In the genomic region with DNA sequence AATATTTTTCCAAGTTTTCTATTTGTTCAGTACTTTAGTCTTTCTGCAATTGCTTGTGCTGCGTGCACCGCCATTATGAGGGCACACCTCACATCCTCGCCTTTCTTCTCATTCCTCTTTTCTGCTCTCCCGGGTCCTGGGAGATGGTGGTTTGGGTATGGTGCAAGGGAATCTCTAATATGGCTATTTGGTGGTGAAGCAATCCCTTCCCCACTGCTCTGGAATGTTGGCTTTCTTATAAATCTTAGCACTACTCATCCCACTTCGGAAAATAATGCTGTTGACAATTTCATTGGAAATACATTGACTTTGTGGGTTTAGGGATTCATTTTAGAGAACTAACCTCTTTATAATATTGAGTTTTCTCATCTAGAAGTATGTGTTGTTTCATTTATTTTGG, we compare ENCODE assay signal across 25 cellular contexts. TPM values are rescaled to one million over a fixed set of nuclear protein-coding genes. Genes with fewer than 3 reads are reported as not detected.
DNase-seq lines count a peak whose midpoint lies in the region; ATAC-seq, FAIRE-seq and TF ChIP-seq lines count a peak whose summit lies in the region.
"Had no signal": no experiment of that assay in that cellular context is flagged by ENCODE, and none has a peak within 500 bp of the region (broad histone marks: within the 10 kb centered on the region; RNA-seq: fewer than 3 reads in every experiment).

No MANE protein-coding gene starts in this region.

- H3K4me1 ChIP-seq in H1 (replicated peaks in 1 of 4; ENCODE audit: control insufficient read depth in 3 of 4, insufficient read depth in 4 of 4, low read length in 3 of 4), result no peaks in the 10 kb centered on the region; a peak in 2 of 7 replicates
- H3K4me1 ChIP-seq: Caco-2 had no signal

- ATAC-seq in HG02678 (IDR thresholded peaks at IDR 0.05; ENCODE audit: unreplicated experiment), result no peak
- ATAC-seq: K562 had no signal

- H4K8ac ChIP-seq in H1 (ENCODE audit: extremely low read depth, insufficient read depth, low read length), result no peak overlapping the region

- no peak overlapping the region for H2BK120ac ChIP-seq in H1 (replicated peaks; ENCODE audit: low read depth, low read length)

- H2AK5ac ChIP-seq in H1 (ENCODE audit: low read depth, low read length), result no peak overlapping the region

- no peaks in the 10 kb centered on the region for H3K9me3 ChIP-seq in H1 (ENCODE audit: insufficient read depth in 2 of 2, low read depth in 1 of 2, low read length in 1 of 2)
- H3K9me3 ChIP-seq: Caco-2 had no signal

- H3K27me3 ChIP-seq in H1 (replicated peaks in 1 of 4; ENCODE audit: control insufficient read depth in 3 of 4, extremely low read depth in 1 of 4, insufficient read depth in 3 of 4, low read length in 3 of 4), result peaks cover 0 to 3% (median 0%) of the 10 kb centered on the region in 4 experiments; a peak in 2 of 7 replicates

- no peak for TF ChIP-seq POLR2A in H1 (IDR thresholded peaks at IDR 0.05; ENCODE audit: control extremely low read depth in 1 of 2, low read depth in 2 of 2, low read length in 2 of 2)
- no peak for TF ChIP-seq POLR2A in lower leg skin (IDR thresholded peaks at IDR 0.05)

- POLR2A ChIA-PET in H1 (lab: Charles Lee; ENCODE audit: partially characterized antibody), result no interaction called here

- no peak overlapping the region for H3K4ac ChIP-seq in H1 (replicated peaks; ENCODE audit: insufficient read length, low read depth, low read length)

- no peak for TF ChIP-seq RAD21 in H1 (IDR thresholded peaks at IDR 0.05 in 1 of 2, conservative IDR thresholded peaks at IDR 0.05 in 1 of 2; ENCODE audit: low read depth in 2 of 2, low read length in 2 of 2)

- H3K23me2 ChIP-seq in H1 (ENCODE audit: low read depth, low read length), result no peaks in the 10 kb centered on the region

- DNase-seq in AG09309 (ENCODE audit: low read depth) (peak; percentile 35), EH (ENCODE audit: low read depth) (peak; percentile 10), H1 (ENCODE audit: low read depth in 1 of 2, low spot score in 2 of 2) (no peak), HuH-7 (ENCODE audit: low spot score) (no peak), lower leg skin (ENCODE audit: low spot score in 2 of 2) (no peak)
- DNase-seq: 8988T, AML-193, Caco-2, DMS79 treated with DMSO at 0.1 percent for 48 hours, EL, HCEC 1CT, IMR-90 had no signal

- FAIRE-seq in H1 (lab: Jason Lieb, UNC), result no peak
- FAIRE-seq in islet of Langerhans (lab: Jason Lieb, UNC), result peak; percentile 74
- FAIRE-seq: GM12891, GM19239, H54 had no signal

- no peak overlapping the region for H3K4me3 ChIP-seq in AG09309 (ENCODE audit: control insufficient read depth, low read depth, low read length)
- no peak overlapping the region for H3K4me3 ChIP-seq in H1 (ENCODE audit: extremely low read depth in 1 of 4, insufficient read depth in 2 of 4, low read depth in 3 of 4, low read length in 4 of 4)
- no peak overlapping the region for H3K4me3 ChIP-seq in lower leg skin (ENCODE audit: low read depth, poor library complexity, severe bottlenecking)
- H3K4me3 ChIP-seq: K562 had no signal

- no peak overlapping the region for H2BK20ac ChIP-seq in H1 (ENCODE audit: low read length)

- TF ChIP-seq CTCF in AG09309 (IDR thresholded peaks at IDR 0.05; ENCODE audit: control insufficient read depth, insufficient read depth, low read depth, low read length, missing control alignments), result no peak
- TF ChIP-seq CTCF in H1 (IDR thresholded peaks at IDR 0.05; ENCODE audit: control extremely low read depth in 1 of 3, insufficient read depth in 1 of 3, low read depth in 1 of 3, low read length in 3 of 3), result no peak
- TF ChIP-seq CTCF in lower leg skin (IDR thresholded peaks at IDR 0.05), result no peak

- no peaks in the 10 kb centered on the region for H3K36me3 ChIP-seq in H1 (ENCODE audit: control insufficient read depth in 2 of 4, insufficient read depth in 4 of 4, low read length in 3 of 4)

- H4K20me1 ChIP-seq in H1 (replicated peaks in 1 of 2; ENCODE audit: control insufficient read depth in 1 of 2, insufficient read depth in 2 of 2, low read length in 2 of 2), result no peaks in the 10 kb centered on the region

- no peak overlapping the region for H3K4me2 ChIP-seq in H1 (ENCODE audit: insufficient read depth in 1 of 2, low read depth in 2 of 2, low read length in 2 of 2)

- H2AFZ ChIP-seq in H1 (ENCODE audit: low read length), result no peak overlapping the region

- H4K5ac ChIP-seq in H1 (ENCODE audit: insufficient read length, low read depth, low read length), result no peak overlapping the region

- TF ChIP-seq EP300 in H1 (IDR thresholded peaks at IDR 0.05; ENCODE audit: borderline replicate concordance in 1 of 2, low read depth in 2 of 2, low read length in 2 of 2), result no peak

- no peak overlapping the region for H3K9ac ChIP-seq in H1 (replicated peaks in 1 of 4; ENCODE audit: extremely low read depth in 1 of 4, low read depth in 3 of 4, low read length in 3 of 4)

- H3K18ac ChIP-seq in H1 (ENCODE audit: extremely low read depth, low read length), result no peak overlapping the region

- no peak overlapping the region for H3K56ac ChIP-seq in H1 (replicated peaks; ENCODE audit: insufficient read length, low read depth, low read length)

- no peak overlapping the region for H2BK5ac ChIP-seq in H1 (ENCODE audit: low read depth, low read length)

- no peak overlapping the region for H2BK12ac ChIP-seq in H1 (ENCODE audit: low read depth, low read length)

- intact Hi-C loops in lower leg skin (cut with DNase I; ENCODE audit: low total_unique reads), result no loop called here

- H2BK15ac ChIP-seq in H1 (ENCODE audit: low read length), result no peak overlapping the region

- H3K79me1 ChIP-seq in H1 (ENCODE audit: low read depth, low read length), result no peaks in the 10 kb centered on the region

- WGBS in H1 (ENCODE audit: extremely low coverage in 1 of 2, insufficient coverage in 1 of 2, insufficient read length in 1 of 2, insufficient replicate concordance in 2 of 2, low coverage in 1 of 2, low lambda C conversion rate in 2 of 2, missing lambda C conversion rate in 1 of 2), 2 experiments, result 84% methylated on average over 5 of the region's 5 CpGs; no CpG with 5 or more reads in 1 of the 2 experiments
- 86 to 88% methylated on average over 5 of the region's 5 CpGs for WGBS in lower leg skin, 2 donors

- no peak overlapping the region for H3K23ac ChIP-seq in H1 (ENCODE audit: insufficient read length)

- CTCF ChIA-PET in H1 (lab: Charles Lee; ENCODE audit: partially characterized antibody), result no interaction called here

- H3K27ac ChIP-seq in H1 (ENCODE audit: low read depth, low read length), result no peak overlapping the region
- H3K27ac ChIP-seq: C4-2B, HL-60 had no signal

- H3K14ac ChIP-seq in H1 (ENCODE audit: insufficient read length), result no peak overlapping the region

- H4K91ac ChIP-seq in H1 (replicated peaks; ENCODE audit: insufficient read length, low read length), result no peak overlapping the region

- H3K79me2 ChIP-seq in H1 (ENCODE audit: control insufficient read depth in 1 of 2, insufficient read depth in 2 of 2, low read length in 2 of 2), result no peaks in the 10 kb centered on the region

TF ChIP-seq in H1, 55 proteins besides CTCF, POLR2A, EP300 and RAD21:
- TF ChIP-seq SP1 (IDR thresholded peaks at IDR 0.05; ENCODE audit: low read depth, low read length), result no peak
- no peak for TF ChIP-seq CHD1 (IDR thresholded peaks at IDR 0.05; ENCODE audit: low read depth, low read length)
- TF ChIP-seq TCF12 (IDR thresholded peaks at IDR 0.05; ENCODE audit: low read depth, low read length), result no peak
- TF ChIP-seq EGR1 (IDR thresholded peaks at IDR 0.05; ENCODE audit: borderline replicate concordance, low read depth, low read length), result no peak
- TF ChIP-seq, protein P1, sequence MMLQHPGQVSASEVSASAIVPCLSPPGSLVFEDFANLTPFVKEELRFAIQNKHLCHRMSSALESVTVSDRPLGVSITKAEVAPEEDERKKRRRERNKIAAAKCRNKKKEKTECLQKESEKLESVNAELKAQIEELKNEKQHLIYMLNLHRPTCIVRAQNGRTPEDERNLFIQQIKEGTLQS (IDR thresholded peaks at IDR 0.05; ENCODE audit: insufficient read depth, low read depth, low read length), result no peak
- TF ChIP-seq CEBPB (IDR thresholded peaks at IDR 0.05; ENCODE audit: low read depth, low read length), result 0 out of 2 replicates have a peak, but pooled peaks have one; percentile 7
TF ChIP-seq in H1: peak in this region for 1.

RNA-seq across cellular contexts. Expression of a gene that starts 1.9 kb away (rescaled TPM):
- 4.1 and 4.9 TPM in 2 replicates for total RNA-seq in H1 (2021; fragmentation: NEBNext Ultra II Directional; extraction: Animal tissue kit (Norgen Biotek cat#: 25700))
- 2.4 and 4.3 TPM in 2 replicates for polyA plus RNA-seq in H1 (2011; rRNA removed)
- 3.8 TPM for polyA plus RNA-seq in H1 (2011; cell fraction: cytosol; rRNA removed)
- polyA plus RNA-seq in H1 (2011; cell fraction: nucleus; rRNA removed), result 3.8 TPM
- 1.9 to 3.7 TPM (median 3.2 TPM) in 4 replicates for polyA plus RNA-seq in H1 (2012, experiment 1 of 2)
- 3.3 TPM for polyA plus RNA-seq in H1 (2012, experiment 2 of 2)
- 3.1 TPM for polyA plus RNA-seq in H1 (2013, experiment 1 of 2)
- 3.0 TPM for polyA plus RNA-seq in H1 (2013, experiment 2 of 2)
- polyA minus RNA-seq in H1 (2011; rRNA and poly(A)+ RNA removed), result 0.71 and 1.2 TPM in 2 replicates
- 2.1 TPM for polyA minus RNA-seq in H1 (2011; cell fraction: cytosol; rRNA and poly(A)+ RNA removed)
- polyA minus RNA-seq in H1 (2011; cell fraction: nucleus; rRNA and poly(A)+ RNA removed), result 2.0 TPM
- total RNA-seq in lower leg skin, result 1 to 10 TPM in 1 of 4 donors, under 1 TPM in 1, not detected in 2; 0.25 to 1.2 TPM
- total RNA-seq: A673, Caco-2, G401, HT1080 had no signal

RNA-seq across cellular contexts. Expression of a gene that starts 9.6 kb away (rescaled TPM):
- 103 and 108 TPM in 2 replicates for total RNA-seq in H1 (2021; fragmentation: NEBNext Ultra II Directional; extraction: Animal tissue kit (Norgen Biotek cat#: 25700))
- 75.3 and 86.9 TPM in 2 replicates for polyA plus RNA-seq in H1 (2011; rRNA removed)
- 100 TPM for polyA plus RNA-seq in H1 (2011; cell fraction: cytosol; rRNA removed)
- polyA plus RNA-seq in H1 (2011; cell fraction: nucleus; rRNA removed), result 111 TPM
- polyA plus RNA-seq in H1 (2012, experiment 1 of 2), result 87.6 to 97.6 TPM (median 91.7 TPM) in 4 replicates
- polyA plus RNA-seq in H1 (2012, experiment 2 of 2), result 83.3 TPM
- 64.5 TPM for polyA plus RNA-seq in H1 (2013, experiment 1 of 2)
- 68.0 TPM for polyA plus RNA-seq in H1 (2013, experiment 2 of 2)
- 91.6 and 96.9 TPM in 2 replicates for polyA minus RNA-seq in H1 (2011; rRNA and poly(A)+ RNA removed)
- 38.1 TPM for polyA minus RNA-seq in H1 (2011; cell fraction: cytosol; rRNA and poly(A)+ RNA removed)
- 51.1 TPM for polyA minus RNA-seq in H1 (2011; cell fraction: nucleus; rRNA and poly(A)+ RNA removed)
- 10 to 100 TPM; 38.5 to 51.3 (median 44.3) TPM for total RNA-seq in lower leg skin

RNA-seq across cellular contexts. Expression of a gene that starts 50.0 kb away (rescaled TPM):
- total RNA-seq in H1 (2021; fragmentation: NEBNext Ultra II Directional; extraction: Animal tissue kit (Norgen Biotek cat#: 25700)), result 3.3 and 3.6 TPM in 2 replicates
- polyA plus RNA-seq in H1 (2011; rRNA removed), result 1.4 and 3.4 TPM in 2 replicates
- polyA plus RNA-seq in H1 (2011; cell fraction: cytosol; rRNA removed), result 1.8 TPM
- 3.0 TPM for polyA plus RNA-seq in H1 (2011; cell fraction: nucleus; rRNA removed)
- 2.1 to 4.1 TPM (median 2.5 TPM) in 4 replicates for polyA plus RNA-seq in H1 (2012, experiment 1 of 2)
- 8.2 TPM for polyA plus RNA-seq in H1 (2012, experiment 2 of 2)
- 1.8 TPM for polyA plus RNA-seq in H1 (2013, experiment 1 of 2)
- 2.9 TPM for polyA plus RNA-seq in H1 (2013, experiment 2 of 2)
- 2.1 and 3.8 TPM in 2 replicates for polyA minus RNA-seq in H1 (2011; rRNA and poly(A)+ RNA removed)
- not detected for polyA minus RNA-seq in H1 (2011; cell fraction: cytosol; rRNA and poly(A)+ RNA removed)
- polyA minus RNA-seq in H1 (2011; cell fraction: nucleus; rRNA and poly(A)+ RNA removed), result not detected
- not detected for total RNA-seq in lower leg skin
- total RNA-seq: A673; CD4-positive, alpha-beta T cell; HT1080; IMR-90; K562 had no signal
- polyA plus RNA-seq: AG04450, K562 had no signal

Comparison
In these comparisons a context has a peak if more than half of its experiments do, and no peak if none do; other contexts are left out.
1. DNase-seq: peak in AG09309 (single experiment) and EH (single experiment); none in H1 (0 of 2), HuH-7 (single experiment) and lower leg skin (0 of 2).